ENCODE assay signal across 2 cellular contexts in the genomic region with DNA sequence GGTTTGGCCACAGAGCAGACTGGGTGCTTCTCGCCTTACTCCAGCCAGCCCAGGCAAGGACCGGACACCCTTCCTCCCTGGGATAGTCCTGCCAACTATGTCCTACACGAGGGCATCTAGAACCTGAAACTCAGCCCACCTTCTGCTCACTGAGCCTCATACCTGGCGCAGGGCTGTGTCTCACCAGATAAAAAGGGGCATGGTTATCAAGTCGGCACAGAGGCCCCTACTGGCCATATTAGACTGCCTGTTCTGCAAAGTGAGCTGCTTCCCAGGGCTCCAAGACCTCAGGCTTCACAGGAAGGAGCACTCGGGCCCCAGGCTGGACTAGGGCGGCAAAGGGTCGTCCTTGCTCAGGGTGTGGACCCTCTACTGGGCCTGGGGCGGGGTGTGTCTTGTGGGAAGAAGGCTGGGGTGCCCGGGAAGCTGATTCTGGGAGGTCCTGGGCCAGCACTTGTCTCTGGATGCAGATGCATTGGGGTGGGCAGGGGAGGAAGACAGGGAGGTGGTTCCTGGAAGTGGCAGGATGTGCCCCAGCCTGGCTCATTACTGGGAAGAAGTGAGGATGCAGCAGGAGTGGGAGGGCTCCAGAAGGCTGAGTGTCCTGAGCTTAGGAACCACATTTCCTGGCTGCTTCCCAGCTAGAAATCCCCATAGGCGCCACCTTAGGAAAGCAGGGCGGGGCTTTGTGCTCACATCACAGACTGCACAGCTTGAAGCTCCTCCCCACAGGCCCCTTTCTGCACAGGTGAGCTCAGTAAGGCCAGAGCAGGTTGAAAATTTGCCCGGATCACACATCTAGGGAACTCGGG.
TF ChIP-seq lines count a peak whose summit lies in the region.

No MANE protein-coding gene starts in this region.

TF ChIP-seq in GM23338, 12 proteins besides CTCF, POLR2A, EP300 and RAD21 (continues in another document):
- TF ChIP-seq, protein P1, sequence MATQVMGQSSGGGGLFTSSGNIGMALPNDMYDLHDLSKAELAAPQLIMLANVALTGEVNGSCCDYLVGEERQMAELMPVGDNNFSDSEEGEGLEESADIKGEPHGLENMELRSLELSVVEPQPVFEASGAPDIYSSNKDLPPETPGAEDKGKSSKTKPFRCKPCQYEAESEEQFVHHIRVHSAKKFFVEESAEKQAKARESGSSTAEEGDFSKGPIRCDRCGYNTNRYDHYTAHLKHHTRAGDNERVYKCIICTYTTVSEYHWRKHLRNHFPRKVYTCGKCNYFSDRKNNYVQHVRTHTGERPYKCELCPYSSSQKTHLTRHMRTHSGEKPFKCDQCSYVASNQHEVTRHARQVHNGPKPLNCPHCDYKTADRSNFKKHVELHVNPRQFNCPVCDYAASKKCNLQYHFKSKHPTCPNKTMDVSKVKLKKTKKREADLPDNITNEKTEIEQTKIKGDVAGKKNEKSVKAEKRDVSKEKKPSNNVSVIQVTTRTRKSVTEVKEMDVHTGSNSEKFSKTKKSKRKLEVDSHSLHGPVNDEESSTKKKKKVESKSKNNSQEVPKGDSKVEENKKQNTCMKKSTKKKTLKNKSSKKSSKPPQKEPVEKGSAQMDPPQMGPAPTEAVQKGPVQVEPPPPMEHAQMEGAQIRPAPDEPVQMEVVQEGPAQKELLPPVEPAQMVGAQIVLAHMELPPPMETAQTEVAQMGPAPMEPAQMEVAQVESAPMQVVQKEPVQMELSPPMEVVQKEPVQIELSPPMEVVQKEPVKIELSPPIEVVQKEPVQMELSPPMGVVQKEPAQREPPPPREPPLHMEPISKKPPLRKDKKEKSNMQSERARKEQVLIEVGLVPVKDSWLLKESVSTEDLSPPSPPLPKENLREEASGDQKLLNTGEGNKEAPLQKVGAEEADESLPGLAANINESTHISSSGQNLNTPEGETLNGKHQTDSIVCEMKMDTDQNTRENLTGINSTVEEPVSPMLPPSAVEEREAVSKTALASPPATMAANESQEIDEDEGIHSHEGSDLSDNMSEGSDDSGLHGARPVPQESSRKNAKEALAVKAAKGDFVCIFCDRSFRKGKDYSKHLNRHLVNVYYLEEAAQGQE (IDR thresholded peaks at IDR 0.05; ENCODE audit: unreplicated experiment) = no peak
- TF ChIP-seq JUNB (IDR thresholded peaks at IDR 0.05; ENCODE audit: unreplicated experiment) (no peak), NANOG (IDR thresholded peaks at IDR 0.05; ENCODE audit: borderline replicate concordance) (no peak), STAT1 (IDR thresholded peaks at IDR 0.05; ENCODE audit: unreplicated experiment) (no peak), ZNF462 (CRISPR knock-in tag; IDR thresholded peaks at IDR 0.05) (no peak), POLR2AphosphoS5 (IDR thresholded peaks at IDR 0.05; ENCODE audit: low read depth) (no peak)
- TF ChIP-seq, protein P2, sequence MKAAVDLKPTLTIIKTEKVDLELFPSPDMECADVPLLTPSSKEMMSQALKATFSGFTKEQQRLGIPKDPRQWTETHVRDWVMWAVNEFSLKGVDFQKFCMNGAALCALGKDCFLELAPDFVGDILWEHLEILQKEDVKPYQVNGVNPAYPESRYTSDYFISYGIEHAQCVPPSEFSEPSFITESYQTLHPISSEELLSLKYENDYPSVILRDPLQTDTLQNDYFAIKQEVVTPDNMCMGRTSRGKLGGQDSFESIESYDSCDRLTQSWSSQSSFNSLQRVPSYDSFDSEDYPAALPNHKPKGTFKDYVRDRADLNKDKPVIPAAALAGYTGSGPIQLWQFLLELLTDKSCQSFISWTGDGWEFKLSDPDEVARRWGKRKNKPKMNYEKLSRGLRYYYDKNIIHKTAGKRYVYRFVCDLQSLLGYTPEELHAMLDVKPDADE (IDR thresholded peaks at IDR 0.05) = no peak

TF ChIP-seq in SK-N-SH treated with all-trans-retinoic acid at 6 μM for 48 hours, 23 proteins besides CTCF, POLR2A, EP300 and RAD21 (continued from another document):
- TF ChIP-seq, protein P3, sequence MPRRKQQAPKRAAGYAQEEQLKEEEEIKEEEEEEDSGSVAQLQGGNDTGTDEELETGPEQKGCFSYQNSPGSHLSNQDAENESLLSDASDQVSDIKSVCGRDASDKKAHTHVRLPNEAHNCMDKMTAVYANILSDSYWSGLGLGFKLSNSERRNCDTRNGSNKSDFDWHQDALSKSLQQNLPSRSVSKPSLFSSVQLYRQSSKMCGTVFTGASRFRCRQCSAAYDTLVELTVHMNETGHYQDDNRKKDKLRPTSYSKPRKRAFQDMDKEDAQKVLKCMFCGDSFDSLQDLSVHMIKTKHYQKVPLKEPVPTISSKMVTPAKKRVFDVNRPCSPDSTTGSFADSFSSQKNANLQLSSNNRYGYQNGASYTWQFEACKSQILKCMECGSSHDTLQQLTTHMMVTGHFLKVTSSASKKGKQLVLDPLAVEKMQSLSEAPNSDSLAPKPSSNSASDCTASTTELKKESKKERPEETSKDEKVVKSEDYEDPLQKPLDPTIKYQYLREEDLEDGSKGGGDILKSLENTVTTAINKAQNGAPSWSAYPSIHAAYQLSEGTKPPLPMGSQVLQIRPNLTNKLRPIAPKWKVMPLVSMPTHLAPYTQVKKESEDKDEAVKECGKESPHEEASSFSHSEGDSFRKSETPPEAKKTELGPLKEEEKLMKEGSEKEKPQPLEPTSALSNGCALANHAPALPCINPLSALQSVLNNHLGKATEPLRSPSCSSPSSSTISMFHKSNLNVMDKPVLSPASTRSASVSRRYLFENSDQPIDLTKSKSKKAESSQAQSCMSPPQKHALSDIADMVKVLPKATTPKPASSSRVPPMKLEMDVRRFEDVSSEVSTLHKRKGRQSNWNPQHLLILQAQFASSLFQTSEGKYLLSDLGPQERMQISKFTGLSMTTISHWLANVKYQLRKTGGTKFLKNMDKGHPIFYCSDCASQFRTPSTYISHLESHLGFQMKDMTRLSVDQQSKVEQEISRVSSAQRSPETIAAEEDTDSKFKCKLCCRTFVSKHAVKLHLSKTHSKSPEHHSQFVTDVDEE (CRISPR knock-in tag; IDR thresholded peaks at IDR 0.05) = no peak
- TF ChIP-seq BACH2 (CRISPR knock-in tag; IDR thresholded peaks at IDR 0.05; ENCODE audit: borderline replicate concordance) (no peak), ZNF8 (CRISPR knock-in tag; IDR thresholded peaks at IDR 0.05) (no peak), TCF4 (CRISPR knock-in tag; IDR thresholded peaks at IDR 0.05; ENCODE audit: borderline replicate concordance) (no peak), OSR1 (CRISPR knock-in tag; IDR thresholded peaks at IDR 0.05) (no peak), RARB (CRISPR knock-in tag; IDR thresholded peaks at IDR 0.05) (no peak)
